ENCODE assay signal across 10 cellular contexts in the genomic region with DNA sequence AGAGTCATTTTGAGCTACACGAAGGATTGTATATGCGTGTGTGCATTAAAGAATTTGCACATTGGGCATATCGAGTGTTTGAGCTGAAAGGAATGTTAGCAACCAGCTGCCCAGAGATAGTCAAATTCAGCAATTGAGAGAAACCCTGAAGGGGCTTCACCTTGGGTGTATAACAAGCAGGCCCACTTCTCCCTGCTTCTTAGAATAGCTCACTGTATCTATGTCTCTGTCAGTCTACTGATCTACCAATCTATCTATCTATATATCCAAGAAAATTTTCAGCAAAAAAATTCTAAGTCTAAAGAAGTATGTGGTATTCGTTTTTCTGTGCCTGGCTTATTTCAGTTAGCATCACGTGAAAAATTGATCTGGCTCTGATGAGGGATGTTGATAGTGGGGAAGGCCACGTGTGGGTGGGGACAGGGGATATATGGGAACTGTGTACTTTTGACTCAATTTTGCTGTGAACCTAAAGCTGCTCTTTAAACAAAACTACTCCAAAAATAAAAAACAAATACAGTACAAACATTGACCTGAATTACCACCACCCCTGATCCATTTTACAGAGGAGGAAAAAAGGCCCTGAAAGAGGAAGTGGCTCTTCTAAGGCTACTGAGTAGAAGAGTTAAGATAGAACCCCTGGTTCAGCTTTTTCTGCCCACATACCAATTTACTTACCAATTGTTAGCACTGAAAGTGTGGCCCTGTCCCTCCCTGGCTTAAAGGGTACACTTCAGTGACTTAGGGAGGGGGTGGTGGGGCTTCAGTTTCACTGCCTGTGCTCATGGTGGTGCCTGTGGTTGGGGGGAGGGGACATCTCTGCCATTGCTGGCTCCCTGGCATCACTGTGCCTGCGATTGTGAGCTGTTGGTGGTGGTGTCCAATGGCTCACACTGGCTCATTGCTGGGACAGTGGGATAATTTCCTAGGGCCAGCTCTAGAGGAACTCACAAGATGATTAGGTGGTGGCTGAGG.
DNase-seq lines count a peak whose midpoint lies in the region; ATAC-seq, FAIRE-seq and TF ChIP-seq lines count a peak whose summit lies in the region.
"Had no signal": no experiment of that assay in that cellular context is flagged by ENCODE, and none has a peak within 500 bp of the region (broad histone marks: within the 10 kb centered on the region; RNA-seq: fewer than 3 reads in every experiment).

No MANE protein-coding gene starts in this region.

- H3K27ac ChIP-seq in H1 (ENCODE audit: low read depth, low read length): no peak overlapping the region
- H3K27ac ChIP-seq: brain microvascular endothelial cell had no signal

- no peak overlapping the region for H4K5ac ChIP-seq in H1 (ENCODE audit: insufficient read length, low read depth, low read length)

- H3K36me3 Mint-ChIP-seq in natural killer cell (no peaks in the 10 kb centered on the region), T-cell (peaks cover 60% of the 10 kb centered on the region)

- no peak for FAIRE-seq in H1 (lab: Jason Lieb, UNC)

- intact Hi-C loops in natural killer cell (cut with micrococcal nuclease): no loop called here

- no peak for TF ChIP-seq POLR2A in H1 (IDR thresholded peaks at IDR 0.05; ENCODE audit: control extremely low read depth in 1 of 2, low read depth in 2 of 2, low read length in 2 of 2)

- H2AFZ ChIP-seq in H1 (ENCODE audit: low read length): no peak overlapping the region

- no peaks in the 10 kb centered on the region for H3K36me3 ChIP-seq in H1 (ENCODE audit: control insufficient read depth in 2 of 4, insufficient read depth in 4 of 4, low read length in 3 of 4)
- H3K36me3 ChIP-seq: brain microvascular endothelial cell had no signal

- H3K27me3 Mint-ChIP-seq in natural killer cell (ENCODE audit: low read depth in 2 of 2) (no peaks in the 10 kb centered on the region), T-cell (no peaks in the 10 kb centered on the region)

- CTCF ChIA-PET in H1 (lab: Charles Lee; ENCODE audit: partially characterized antibody) (interaction anchor here (0.6 to 2.5 kb wide), 7 partner anchors 9 to 1371 kb away, joined by 3 to 9 read pairs (median 4); a partner anchor contains a TSS), T-cell (lab: Charles Lee) (interaction anchor here (0.5 to 0.8 kb wide), 2 partner anchors 55 to 56 kb away, joined by 3 to 4 read pairs; no protein-coding TSS in a partner anchor)

- H3K4me3 Mint-ChIP-seq in natural killer cell (no peak overlapping the region), T-cell (no peak overlapping the region)

- H3K27me3 ChIP-seq in H1 (replicated peaks in 1 of 4; ENCODE audit: control insufficient read depth in 3 of 4, extremely low read depth in 1 of 4, insufficient read depth in 3 of 4, low read length in 3 of 4): no peaks in the 10 kb centered on the region
- H3K27me3 ChIP-seq: brain microvascular endothelial cell had no signal

- H3K4me2 ChIP-seq in H1 (ENCODE audit: insufficient read depth in 1 of 2, low read depth in 2 of 2, low read length in 2 of 2): no peak overlapping the region

- H3K27ac Mint-ChIP-seq in natural killer cell (no peak overlapping the region), T-cell (no peak overlapping the region)

- no peak overlapping the region for H2BK15ac ChIP-seq in H1 (ENCODE audit: low read length)

- H3K14ac ChIP-seq in H1 (ENCODE audit: insufficient read length): no peak overlapping the region

- WGBS in H1 (ENCODE audit: extremely low coverage in 1 of 2, insufficient coverage in 1 of 2, insufficient read length in 1 of 2, insufficient replicate concordance in 2 of 2, low coverage in 1 of 2, low lambda C conversion rate in 2 of 2, missing lambda C conversion rate in 1 of 2), 2 experiments: 87% methylated on average over 7 of the region's 7 CpGs; no CpG with 5 or more reads in 1 of the 2 experiments

- no peaks in the 10 kb centered on the region for H3K79me2 ChIP-seq in H1 (ENCODE audit: control insufficient read depth in 1 of 2, insufficient read depth in 2 of 2, low read length in 2 of 2)

- ATAC-seq in GM18868 (IDR thresholded peaks at IDR 0.05; ENCODE audit: unreplicated experiment) (peak; percentile 94), GM21619 (IDR thresholded peaks at IDR 0.05; ENCODE audit: unreplicated experiment) (peak; percentile 90), HG03457 (IDR thresholded peaks at IDR 0.05; ENCODE audit: unreplicated experiment) (peak; percentile 95), natural killer cell (no peak), T-cell (replicated peaks in 1 of 4) (no peak)

- no peak for TF ChIP-seq EP300 in H1 (IDR thresholded peaks at IDR 0.05; ENCODE audit: borderline replicate concordance in 1 of 2, low read depth in 2 of 2, low read length in 2 of 2)

- POLR2A ChIA-PET in H1 (lab: Charles Lee; ENCODE audit: partially characterized antibody) (interaction anchor here (1.0 kb wide), 1 partner anchor 9 kb away, joined by 3 read pairs; no protein-coding TSS in a partner anchor), T-cell (lab: Charles Lee) (no interaction called here)

- no peak overlapping the region for H3K56ac ChIP-seq in H1 (replicated peaks; ENCODE audit: insufficient read length, low read depth, low read length)

- no peaks in the 10 kb centered on the region for H3K23me2 ChIP-seq in H1 (ENCODE audit: low read depth, low read length)

- no peak overlapping the region for H3K4me3 ChIP-seq in H1 (ENCODE audit: extremely low read depth in 1 of 4, insufficient read depth in 2 of 4, low read depth in 3 of 4, low read length in 4 of 4)

- no peak overlapping the region for H3K9ac ChIP-seq in H1 (replicated peaks in 1 of 4; ENCODE audit: extremely low read depth in 1 of 4, low read depth in 3 of 4, low read length in 3 of 4)

- H3K23ac ChIP-seq in H1 (ENCODE audit: insufficient read length): no peak overlapping the region

- DNase-seq in H1 (ENCODE audit: low read depth in 1 of 2, low spot score in 2 of 2): no peak
- no peak for DNase-seq in HuH-7.5 (ENCODE audit: low spot score)
- no peak for DNase-seq in natural killer cell
- DNase-seq in T-cell: no peak
- no peak for DNase-seq in NCI-H510A (lab: John Stamatoyannopoulos, UW)
- DNase-seq: brain microvascular endothelial cell, retina had no signal

- H3K79me1 ChIP-seq in H1 (ENCODE audit: low read depth, low read length): no peaks in the 10 kb centered on the region

- H3K4ac ChIP-seq in H1 (replicated peaks; ENCODE audit: insufficient read length, low read depth, low read length): peak overlapping the region; percentile 41

- no peaks in the 10 kb centered on the region for H3K9me3 Mint-ChIP-seq in natural killer cell
- H3K9me3 Mint-ChIP-seq in T-cell: no peaks in the 10 kb centered on the region

- H2BK5ac ChIP-seq in H1 (ENCODE audit: low read depth, low read length): no peak overlapping the region

- H2AK5ac ChIP-seq in H1 (ENCODE audit: low read depth, low read length): 0 out of 2 replicates have a peak overlapping the region, but pooled peaks have one; percentile 13

- no peaks in the 10 kb centered on the region for H4K20me1 ChIP-seq in H1 (replicated peaks in 1 of 2; ENCODE audit: control insufficient read depth in 1 of 2, insufficient read depth in 2 of 2, low read length in 2 of 2)

- no peak overlapping the region for H2BK120ac ChIP-seq in H1 (replicated peaks; ENCODE audit: low read depth, low read length)

- TF ChIP-seq CTCF in H1 (IDR thresholded peaks at IDR 0.05; ENCODE audit: control extremely low read depth in 1 of 3, insufficient read depth in 1 of 3, low read depth in 1 of 3, low read length in 3 of 3): no peak
- no peak for TF ChIP-seq CTCF in natural killer cell (IDR thresholded peaks at IDR 0.05)

- H3K9me3 ChIP-seq in H1 (ENCODE audit: insufficient read depth in 2 of 2, low read depth in 1 of 2, low read length in 1 of 2): no peaks in the 10 kb centered on the region

- H4K91ac ChIP-seq in H1 (replicated peaks; ENCODE audit: insufficient read length, low read length): no peak overlapping the region

- H2BK12ac ChIP-seq in H1 (ENCODE audit: low read depth, low read length): 0 out of 2 replicates have a peak overlapping the region, but pooled peaks have one; percentile 27

- no peak overlapping the region for H2BK20ac ChIP-seq in H1 (ENCODE audit: low read length)

- H4K8ac ChIP-seq in H1 (ENCODE audit: extremely low read depth, insufficient read depth, low read length): no peak overlapping the region

- TF ChIP-seq RAD21 in H1 (IDR thresholded peaks at IDR 0.05 in 1 of 2, conservative IDR thresholded peaks at IDR 0.05 in 1 of 2; ENCODE audit: low read depth in 2 of 2, low read length in 2 of 2): no peak

- H3K18ac ChIP-seq in H1 (ENCODE audit: extremely low read depth, low read length): no peak overlapping the region

- H3K4me1 Mint-ChIP-seq in natural killer cell (peaks cover 0 to 18% of the 10 kb centered on the region in 2 donors), T-cell (peaks cover 0 to 11% (median 7%) of the 10 kb centered on the region in 3 donors)

- peaks cover 0 to 4% (median 1%) of the 10 kb centered on the region in 4 experiments; a peak in 2 of 7 replicates for H3K4me1 ChIP-seq in H1 (replicated peaks in 1 of 4; ENCODE audit: control insufficient read depth in 3 of 4, insufficient read depth in 4 of 4, low read length in 3 of 4)

TF ChIP-seq in H1, 55 proteins besides CTCF, POLR2A, EP300 and RAD21:
- TF ChIP-seq CHD2 (IDR thresholded peaks at IDR 0.05; ENCODE audit: low read length) (no peak), TBP (IDR thresholded peaks at IDR 0.05; ENCODE audit: low read depth, low read length) (no peak), SAP30 (IDR thresholded peaks at IDR 0.05; ENCODE audit: insufficient read depth, insufficient replicate concordance, low read length) (no peak), HDAC6 (IDR thresholded peaks at IDR 0.05; ENCODE audit: low read depth, low read length) (no peak), JUND (IDR thresholded peaks at IDR 0.05; ENCODE audit: low read length) (no peak)

Comparison
In these comparisons a context has a peak if more than half of its experiments do, and no peak if none do; other contexts are left out.
1. ATAC-seq: peak in GM18868 (single experiment), GM21619 (single experiment) and HG03457 (single experiment); none in natural killer cell (0 of 3) and T-cell (0 of 4).